23 cellular contexts compared by ENCODE assay signal in the genomic region with DNA sequence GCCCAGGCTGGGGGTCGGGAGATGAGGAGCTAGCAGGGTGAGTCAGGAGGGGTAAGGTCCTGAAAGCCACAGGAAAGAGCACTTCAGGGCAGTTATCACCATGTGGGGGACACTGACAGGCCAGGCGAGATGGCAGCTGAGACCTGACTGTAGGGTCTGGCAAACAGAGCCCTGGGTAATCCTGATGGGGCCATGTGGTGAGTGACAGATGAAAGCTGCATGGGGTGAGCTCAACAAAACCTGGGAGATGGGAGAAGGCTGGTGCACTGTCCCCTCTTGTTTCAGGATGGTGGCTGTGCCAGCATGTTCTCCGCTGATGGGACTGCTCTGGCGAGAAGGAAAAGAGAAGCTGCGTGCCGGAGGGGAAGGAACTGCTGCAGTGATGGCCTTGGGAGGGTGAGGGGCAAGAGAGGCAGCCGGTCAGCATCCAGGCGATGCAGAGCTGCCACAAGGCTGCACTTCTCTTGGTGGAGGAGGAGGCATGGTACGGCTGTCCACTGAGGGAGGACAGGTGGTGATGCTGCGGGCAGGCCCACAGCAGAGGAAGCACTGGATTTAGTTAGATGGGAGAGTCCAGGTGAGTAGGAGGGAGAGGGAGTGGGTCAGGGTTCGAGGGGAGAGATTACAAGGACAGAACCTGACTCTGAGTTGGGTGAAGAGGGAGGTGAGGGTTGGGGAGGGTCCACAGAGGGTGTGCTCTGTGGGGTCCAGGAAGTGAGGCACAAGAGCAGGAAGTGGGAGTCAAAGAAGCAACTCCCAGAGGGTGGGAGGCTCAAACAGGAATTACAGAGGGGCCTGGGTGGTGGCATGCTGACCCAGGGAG. TPM values are rescaled to one million over a fixed set of nuclear protein-coding genes. Genes with fewer than 3 reads are reported as not detected.
DNase-seq lines count a peak whose midpoint lies in the region; ATAC-seq, FAIRE-seq and TF ChIP-seq lines count a peak whose summit lies in the region.
"Had no signal": no experiment of that assay in that cellular context is flagged by ENCODE, and none has a peak within 500 bp of the region (broad histone marks: within the 10 kb centered on the region; RNA-seq: fewer than 3 reads in every experiment).

No MANE protein-coding gene starts in this region.

- H3K9ac ChIP-seq in astrocyte (ENCODE audit: low read length): no peak overlapping the region
- no peak overlapping the region for H3K9ac ChIP-seq in colonic mucosa (ENCODE audit: low read depth in 2 of 2, low read length in 2 of 2)

- no peak overlapping the region for H3K27ac ChIP-seq in astrocyte (ENCODE audit: low read depth, low read length)
- no peak overlapping the region for H3K27ac ChIP-seq in colonic mucosa
- H3K27ac ChIP-seq: body of pancreas, C4-2B, left ventricle myocardium inferior, thoracic aorta had no signal

- H2AFZ ChIP-seq in astrocyte (ENCODE audit: low read depth, low read length): no peak overlapping the region

- no peak for DNase-seq in activated naive CD8-positive, alpha-beta T cell treated with anti-CD3 and anti-CD28 coated beads, Interleukin-2, amount 50 U/mL, for 24 hours
- DNase-seq in astrocyte (ENCODE audit: low read depth) (no peak), retina (no peak), colonic mucosa (no peak), kidney glomerular epithelial cell (lab: John Stamatoyannopoulos, UW) (no peak)
- DNase-seq: activated CD4-positive, alpha-beta T cell treated with anti-CD3 and anti-CD28 coated beads for 4 hours; activated CD8-positive, alpha-beta memory T cell treated with anti-CD3 and anti-CD28 coated beads, Interleukin-2, amount 50 U/mL, for 4 hours; body of pancreas; DMS153; endodermal cell; GF-D8; left ventricle myocardium inferior; NCI-H1417 treated with DMSO at 0.1 percent for 48 hours; NCI-H524; occipital lobe; right cardiac atrium had no signal

- H3K4me3 ChIP-seq in astrocyte (ENCODE audit: insufficient read depth, low read depth, low read length): no peak overlapping the region
- H3K4me3 ChIP-seq in colonic mucosa: no peak overlapping the region
- H3K4me3 ChIP-seq: body of pancreas, left ventricle myocardium inferior, thoracic aorta had no signal

- peaks cover 63% of the 10 kb centered on the region for H4K20me1 ChIP-seq in astrocyte (ENCODE audit: insufficient read depth, low read length)

- no peaks in the 10 kb centered on the region for H3K36me3 Mint-ChIP-seq in activated naive CD8-positive, alpha-beta T cell
- peaks cover 9% of the 10 kb centered on the region for H3K36me3 Mint-ChIP-seq in activated naive CD8-positive, alpha-beta T cell treated with anti-CD3 and anti-CD28 coated beads, Interleukin-2, amount 50 U/mL, for 24 hours (ENCODE audit: low read depth)
- H3K36me3 Mint-ChIP-seq in astrocyte (ENCODE audit: low read depth, unreplicated experiment) (peaks cover 2% of the 10 kb centered on the region), nephron (ENCODE audit: low read depth) (peaks cover 17% of the 10 kb centered on the region)

- H3K79me2 ChIP-seq in astrocyte (ENCODE audit: insufficient read depth, low read length): peaks cover 62% of the 10 kb centered on the region

- H3K27me3 ChIP-seq in astrocyte (ENCODE audit: insufficient read depth, low read length) (no peaks in the 10 kb centered on the region), colonic mucosa (no peaks in the 10 kb centered on the region)
- H3K27me3 ChIP-seq: body of pancreas had no signal

- H3K9me3 Mint-ChIP-seq in activated naive CD8-positive, alpha-beta T cell (ENCODE audit: low read depth): no peaks in the 10 kb centered on the region
- H3K9me3 Mint-ChIP-seq in activated naive CD8-positive, alpha-beta T cell treated with anti-CD3 and anti-CD28 coated beads, Interleukin-2, amount 50 U/mL, for 24 hours: no peaks in the 10 kb centered on the region
- H3K9me3 Mint-ChIP-seq in astrocyte (ENCODE audit: unreplicated experiment): no peaks in the 10 kb centered on the region
- H3K9me3 Mint-ChIP-seq in nephron: no peaks in the 10 kb centered on the region
- H3K9me3 Mint-ChIP-seq: endodermal cell had no signal

- no peak for ATAC-seq in activated naive CD8-positive, alpha-beta T cell treated with anti-CD3 and anti-CD28 coated beads, Interleukin-2, amount 50 U/mL, for 24 hours
- ATAC-seq in HG02870 (IDR thresholded peaks at IDR 0.05; ENCODE audit: unreplicated experiment): no peak
- ATAC-seq: body of pancreas, right cardiac atrium had no signal

- peaks cover 36% of the 10 kb centered on the region for H3K4me1 Mint-ChIP-seq in activated naive CD8-positive, alpha-beta T cell (ENCODE audit: low read depth)
- H3K4me1 Mint-ChIP-seq in activated naive CD8-positive, alpha-beta T cell treated with anti-CD3 and anti-CD28 coated beads, Interleukin-2, amount 50 U/mL, for 24 hours: peaks cover 24% of the 10 kb centered on the region
- H3K4me1 Mint-ChIP-seq in astrocyte (ENCODE audit: low read depth, unreplicated experiment) (peaks cover 7% of the 10 kb centered on the region), nephron (peaks cover 8% of the 10 kb centered on the region)

- H3K36me3 ChIP-seq in astrocyte (ENCODE audit: insufficient read depth, low read length) (peaks cover 4% of the 10 kb centered on the region), colonic mucosa (no peaks in the 10 kb centered on the region)

- H3K27ac Mint-ChIP-seq in activated naive CD8-positive, alpha-beta T cell: peak overlapping the region; percentile 54
- H3K27ac Mint-ChIP-seq in activated naive CD8-positive, alpha-beta T cell treated with anti-CD3 and anti-CD28 coated beads, Interleukin-2, amount 50 U/mL, for 24 hours: no peak overlapping the region
- H3K27ac Mint-ChIP-seq in astrocyte (ENCODE audit: unreplicated experiment) (peak overlapping the region; percentile 26), nephron (peak overlapping the region in 1 of 3 experiments; percentile 36)
- H3K27ac Mint-ChIP-seq: endodermal cell had no signal

- intact Hi-C loops in colonic mucosa (cut with DNase I): no loop called here

- no peaks in the 10 kb centered on the region for H3K27me3 Mint-ChIP-seq in activated naive CD8-positive, alpha-beta T cell
- no peaks in the 10 kb centered on the region for H3K27me3 Mint-ChIP-seq in activated naive CD8-positive, alpha-beta T cell treated with anti-CD3 and anti-CD28 coated beads, Interleukin-2, amount 50 U/mL, for 24 hours
- H3K27me3 Mint-ChIP-seq in astrocyte (ENCODE audit: low read depth, unreplicated experiment) (no peaks in the 10 kb centered on the region), nephron (ENCODE audit: low read depth) (no peaks in the 10 kb centered on the region)

- H3K9me3 ChIP-seq in astrocyte (ENCODE audit: insufficient read depth, low read depth, low read length) (no peaks in the 10 kb centered on the region), colonic mucosa (no peaks in the 10 kb centered on the region)
- H3K9me3 ChIP-seq: body of pancreas, left ventricle myocardium inferior, thoracic aorta had no signal

- TF ChIP-seq CTCF in astrocyte (IDR thresholded peaks at IDR 0.05; ENCODE audit: insufficient read depth, low read depth, low read length) (no peak), nephron (IDR thresholded peaks at IDR 0.05; ENCODE audit: unreplicated experiment in 3 of 3) (no peak), colonic mucosa (IDR thresholded peaks at IDR 0.05) (no peak)

- H3K4me2 ChIP-seq in astrocyte (ENCODE audit: low read length): no peak overlapping the region

- no peak overlapping the region for H3K4me3 Mint-ChIP-seq in activated naive CD8-positive, alpha-beta T cell
- H3K4me3 Mint-ChIP-seq in activated naive CD8-positive, alpha-beta T cell treated with anti-CD3 and anti-CD28 coated beads, Interleukin-2, amount 50 U/mL, for 24 hours: no peak overlapping the region
- H3K4me3 Mint-ChIP-seq in astrocyte (ENCODE audit: unreplicated experiment) (no peak overlapping the region), nephron (peak overlapping the region; percentile 56 to 64 (median 62))
- H3K4me3 Mint-ChIP-seq: endodermal cell had no signal

- FAIRE-seq in astrocyte (lab: Jason Lieb, UNC): no peak
- FAIRE-seq: colon, TTC549 had no signal

- peaks cover 7% of the 10 kb centered on the region for H3K4me1 ChIP-seq in astrocyte (ENCODE audit: insufficient read depth, low read length)
- H3K4me1 ChIP-seq in colonic mucosa: peaks cover 8% of the 10 kb centered on the region

RNA-seq across cellular contexts. Expression of gene TOP3B, which starts 3.8 kb away (rescaled TPM):
- 27.5 and 37.3 TPM in 2 replicates for total RNA-seq in astrocyte
- 10 to 100 TPM; 20.1 to 37.4 TPM for total RNA-seq in colonic mucosa

RNA-seq across cellular contexts. Expression of gene PPM1F, which starts 26.1 kb away (rescaled TPM):
- total RNA-seq in astrocyte: 24.2 and 27.9 TPM in 2 replicates
- 10 to 100 TPM in 1 of 2 donors, 1 to 10 TPM in 1; 9.5 to 15.3 TPM for total RNA-seq in colonic mucosa

Comparison
In these comparisons a context has a peak if more than half of its experiments do, and no peak if none do; other contexts are left out.
1. H3K4me3 Mint-ChIP-seq: peak in nephron (3 of 3); none in activated naive CD8-positive, alpha-beta T cell (single experiment), activated naive CD8-positive, alpha-beta T cell treated with anti-CD3 and anti-CD28 coated beads, Interleukin-2, amount 50 U/mL, for 24 hours (single experiment) and astrocyte (single experiment).